Comparison of ENCODE assay signal across 3 cellular contexts in genomic region chr13:99357149-99357596, GRCh38.
TF ChIP-seq lines count a peak whose summit lies in the region.

No MANE protein-coding gene starts in this region.

TF ChIP-seq in liver, 16 proteins besides CTCF, POLR2A, EP300 and RAD21:
- TF ChIP-seq NR2F2 (IDR thresholded peaks at IDR 0.05), result peak; percentile 37
- peak; percentile 25 to 26 for TF ChIP-seq JUND (IDR thresholded peaks at IDR 0.05)
- no peak for TF ChIP-seq EGR1 (IDR thresholded peaks at IDR 0.05; ENCODE audit: low read depth in 2 of 2)

TF ChIP-seq in HepG2, 621 proteins besides CTCF, POLR2A, EP300 and RAD21:
- TF ChIP-seq ZBTB44 (CRISPR knock-in tag; IDR thresholded peaks at IDR 0.05), result no peak
TF ChIP-seq in HepG2: peak in this region for 0.

TF ChIP-seq in IMR-90, 13 proteins besides CTCF, POLR2A, EP300 and RAD21:
- TF ChIP-seq SMC3 (IDR thresholded peaks at IDR 0.05; ENCODE audit: low read depth, low read length) (peak; percentile 15; the same call in 1 of the 2 replicates), RCOR1 (IDR thresholded peaks at IDR 0.05; ENCODE audit: insufficient replicate concordance, low read length) (no peak), BHLHE40 (IDR thresholded peaks at IDR 0.05; ENCODE audit: low read depth, low read length) (peak; percentile 84), MAZ (IDR thresholded peaks at IDR 0.05; ENCODE audit: borderline replicate concordance, low read depth, low read length) (peak; percentile 43), MXI1 (IDR thresholded peaks at IDR 0.05; ENCODE audit: borderline replicate concordance, low read depth, low read length) (no peak), USF2 (IDR thresholded peaks at IDR 0.05; ENCODE audit: low read depth, low read length) (peak; percentile 89), MAFK (IDR thresholded peaks at IDR 0.05; ENCODE audit: low read depth, low read length) (peak; percentile 78), FOS (IDR thresholded peaks at IDR 0.05; ENCODE audit: low read depth, low read length) (peak; percentile 76)
